1 cellular context compared by ENCODE assay signal in the genomic region with DNA sequence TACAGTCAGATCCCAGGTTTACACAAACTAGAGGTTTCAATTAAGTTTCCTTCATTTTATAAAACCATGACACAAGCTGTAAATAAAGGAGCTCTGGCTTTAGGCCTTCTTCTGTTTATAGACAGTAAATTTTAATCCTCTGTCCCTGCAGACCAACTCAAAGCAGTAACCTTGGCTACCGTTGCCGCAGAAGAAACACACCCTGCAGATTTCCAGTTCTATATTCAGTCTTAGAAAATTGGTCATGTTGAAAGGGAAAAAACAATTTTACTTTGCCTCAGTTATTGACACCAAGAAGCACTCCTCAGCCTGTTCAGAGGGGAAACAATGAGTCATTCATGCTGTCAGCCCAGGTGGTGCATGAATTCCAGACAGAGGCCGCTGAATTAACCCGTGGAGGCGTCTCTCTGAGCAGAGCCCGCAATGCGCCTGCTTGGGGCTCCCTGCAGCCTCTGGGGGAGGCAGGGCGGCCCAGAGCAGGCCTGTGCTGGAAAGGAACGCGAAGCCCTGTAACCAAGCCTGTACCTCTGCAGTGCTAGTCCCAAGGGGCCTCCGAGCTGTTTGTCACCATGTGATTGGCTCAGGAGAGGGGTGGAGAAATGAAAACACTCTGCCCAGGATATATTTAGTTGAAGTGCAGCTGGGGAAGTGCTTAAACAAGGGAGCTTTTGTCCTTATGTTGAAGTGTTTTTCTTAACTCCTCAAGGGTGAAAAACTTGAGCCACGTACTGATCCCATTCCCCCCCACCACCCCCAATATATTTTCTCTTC.
TF ChIP-seq lines count a peak whose summit lies in the region.

No MANE protein-coding gene starts in this region.

TF ChIP-seq in HepG2, 621 proteins besides CTCF, POLR2A, EP300 and RAD21 (continued from another document and continues in another):
- no peak for TF ChIP-seq SP1 (IDR thresholded peaks at IDR 0.05)
- TF ChIP-seq SP1 (CRISPR knock-in tag; IDR thresholded peaks at IDR 0.05): no peak; the same call in 1 of the 2 replicates
- no peak for TF ChIP-seq LCORL (IDR thresholded peaks at IDR 0.05)
- peak; percentile 69 for TF ChIP-seq LCORL (CRISPR knock-in tag; IDR thresholded peaks at IDR 0.05)
- no peak for TF ChIP-seq ZNF280D (CRISPR knock-in tag; IDR thresholded peaks at IDR 0.05)
- TF ChIP-seq FOXC1 (CRISPR knock-in tag; IDR thresholded peaks at IDR 0.05; ENCODE audit: borderline replicate concordance): peak; percentile 70; the same call in 1 of the 2 replicates
- peak; percentile 67; the same call in 1 of the 2 replicates for TF ChIP-seq DPF2 (CRISPR knock-in tag; IDR thresholded peaks at IDR 0.05; ENCODE audit: borderline replicate concordance, low read depth)
- TF ChIP-seq ZNF883 (CRISPR knock-in tag; IDR thresholded peaks at IDR 0.05; ENCODE audit: not compliant biosample characterization): peak; percentile 42
- peak; percentile 79 for TF ChIP-seq PITX1 (CRISPR knock-in tag; IDR thresholded peaks at IDR 0.05)
- peak; percentile 47; the same call in 1 of the 2 replicates for TF ChIP-seq RERE (CRISPR knock-in tag; IDR thresholded peaks at IDR 0.05; ENCODE audit: low read depth)
- peak; percentile 79; the same call in 1 of the 2 replicates for TF ChIP-seq ZNF510 (CRISPR knock-in tag; IDR thresholded peaks at IDR 0.05; ENCODE audit: low read depth)
- no peak for TF ChIP-seq ZNF282 (IDR thresholded peaks at IDR 0.05; ENCODE audit: partially characterized antibody)
- TF ChIP-seq GLMP (CRISPR knock-in tag; IDR thresholded peaks at IDR 0.05; ENCODE audit: borderline replicate concordance): no peak
- TF ChIP-seq MNT (IDR thresholded peaks at IDR 0.05): peak; percentile 39; the same call in 1 of the 2 replicates
- TF ChIP-seq ZNF337 (CRISPR knock-in tag; IDR thresholded peaks at IDR 0.05; ENCODE audit: borderline replicate concordance, low read depth): no peak
- peak; percentile 51; the same call in 1 of the 2 replicates for TF ChIP-seq ZNF816 (CRISPR knock-in tag; IDR thresholded peaks at IDR 0.05; ENCODE audit: borderline replicate concordance)
- TF ChIP-seq ZNF652 (CRISPR knock-in tag; IDR thresholded peaks at IDR 0.05; ENCODE audit: borderline replicate concordance, low read depth): peak; percentile 95
- TF ChIP-seq NR2C2 (CRISPR knock-in tag; IDR thresholded peaks at IDR 0.05; ENCODE audit: borderline replicate concordance): 0 out of 2 replicates have a peak, but pooled peaks have one; percentile 42
- TF ChIP-seq CC2D1A (CRISPR knock-in tag; IDR thresholded peaks at IDR 0.05): no peak
- TF ChIP-seq, protein P1, sequence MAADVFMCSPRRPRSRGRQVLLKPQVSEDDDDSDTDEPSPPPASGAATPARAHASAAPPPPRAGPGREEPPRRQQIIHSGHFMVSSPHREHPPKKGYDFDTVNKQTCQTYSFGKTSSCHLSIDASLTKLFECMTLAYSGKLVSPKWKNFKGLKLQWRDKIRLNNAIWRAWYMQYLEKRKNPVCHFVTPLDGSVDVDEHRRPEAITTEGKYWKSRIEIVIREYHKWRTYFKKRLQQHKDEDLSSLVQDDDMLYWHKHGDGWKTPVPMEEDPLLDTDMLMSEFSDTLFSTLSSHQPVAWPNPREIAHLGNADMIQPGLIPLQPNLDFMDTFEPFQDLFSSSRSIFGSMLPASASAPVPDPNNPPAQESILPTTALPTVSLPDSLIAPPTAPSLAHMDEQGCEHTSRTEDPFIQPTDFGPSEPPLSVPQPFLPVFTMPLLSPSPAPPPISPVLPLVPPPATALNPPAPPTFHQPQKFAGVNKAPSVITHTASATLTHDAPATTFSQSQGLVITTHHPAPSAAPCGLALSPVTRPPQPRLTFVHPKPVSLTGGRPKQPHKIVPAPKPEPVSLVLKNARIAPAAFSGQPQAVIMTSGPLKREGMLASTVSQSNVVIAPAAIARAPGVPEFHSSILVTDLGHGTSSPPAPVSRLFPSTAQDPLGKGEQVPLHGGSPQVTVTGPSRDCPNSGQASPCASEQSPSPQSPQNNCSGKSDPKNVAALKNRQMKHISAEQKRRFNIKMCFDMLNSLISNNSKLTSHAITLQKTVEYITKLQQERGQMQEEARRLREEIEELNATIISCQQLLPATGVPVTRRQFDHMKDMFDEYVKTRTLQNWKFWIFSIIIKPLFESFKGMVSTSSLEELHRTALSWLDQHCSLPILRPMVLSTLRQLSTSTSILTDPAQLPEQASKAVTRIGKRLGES (CRISPR knock-in tag; IDR thresholded peaks at IDR 0.05; ENCODE audit: borderline replicate concordance): no peak
- no peak for TF ChIP-seq ZNF33A (CRISPR knock-in tag; IDR thresholded peaks at IDR 0.05; ENCODE audit: borderline replicate concordance)
- TF ChIP-seq ZNF777 (CRISPR knock-in tag; IDR thresholded peaks at IDR 0.05): no peak
- TF ChIP-seq KLF12 (CRISPR knock-in tag; IDR thresholded peaks at IDR 0.05; ENCODE audit: borderline replicate concordance): peak; percentile 84
- TF ChIP-seq CBX1 (IDR thresholded peaks at IDR 0.05; ENCODE audit: low read depth): peak; percentile 75
- TF ChIP-seq ZSCAN25 (CRISPR knock-in tag; IDR thresholded peaks at IDR 0.05): peak; percentile 43; the same call in 1 of the 2 replicates
- no peak for TF ChIP-seq ZNF713 (CRISPR knock-in tag; IDR thresholded peaks at IDR 0.05)
- peak; percentile 44; the same call in 1 of the 2 replicates for TF ChIP-seq CREM (IDR thresholded peaks at IDR 0.05)
- TF ChIP-seq CREM (CRISPR knock-in tag; IDR thresholded peaks at IDR 0.05): no peak
- 0 out of 2 replicates have a peak, but pooled peaks have one; percentile 31 for TF ChIP-seq E2F1 (CRISPR knock-in tag; IDR thresholded peaks at IDR 0.05)
- TF ChIP-seq TBX3 (IDR thresholded peaks at IDR 0.05; ENCODE audit: borderline replicate concordance): 0 out of 2 replicates have a peak, but pooled peaks have one; percentile 27
- no peak for TF ChIP-seq ZNF737 (CRISPR knock-in tag; IDR thresholded peaks at IDR 0.05; ENCODE audit: borderline replicate concordance)
- TF ChIP-seq KAT8 (CRISPR knock-in tag; IDR thresholded peaks at IDR 0.05): peak; percentile 80
- TF ChIP-seq, protein P2, sequence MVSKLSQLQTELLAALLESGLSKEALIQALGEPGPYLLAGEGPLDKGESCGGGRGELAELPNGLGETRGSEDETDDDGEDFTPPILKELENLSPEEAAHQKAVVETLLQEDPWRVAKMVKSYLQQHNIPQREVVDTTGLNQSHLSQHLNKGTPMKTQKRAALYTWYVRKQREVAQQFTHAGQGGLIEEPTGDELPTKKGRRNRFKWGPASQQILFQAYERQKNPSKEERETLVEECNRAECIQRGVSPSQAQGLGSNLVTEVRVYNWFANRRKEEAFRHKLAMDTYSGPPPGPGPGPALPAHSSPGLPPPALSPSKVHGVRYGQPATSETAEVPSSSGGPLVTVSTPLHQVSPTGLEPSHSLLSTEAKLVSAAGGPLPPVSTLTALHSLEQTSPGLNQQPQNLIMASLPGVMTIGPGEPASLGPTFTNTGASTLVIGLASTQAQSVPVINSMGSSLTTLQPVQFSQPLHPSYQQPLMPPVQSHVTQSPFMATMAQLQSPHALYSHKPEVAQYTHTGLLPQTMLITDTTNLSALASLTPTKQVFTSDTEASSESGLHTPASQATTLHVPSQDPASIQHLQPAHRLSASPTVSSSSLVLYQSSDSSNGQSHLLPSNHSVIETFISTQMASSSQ (IDR thresholded peaks at IDR 0.05; ENCODE audit: low read depth): no peak
- TF ChIP-seq, protein P2 (CRISPR knock-in tag; IDR thresholded peaks at IDR 0.05; ENCODE audit: borderline replicate concordance): peak; percentile 70; the same call in 1 of the 2 replicates
- TF ChIP-seq ZNF160 (CRISPR knock-in tag; IDR thresholded peaks at IDR 0.05): 0 out of 2 replicates have a peak, but pooled peaks have one; percentile 49
- TF ChIP-seq ZNF567 (CRISPR knock-in tag; IDR thresholded peaks at IDR 0.05; ENCODE audit: borderline replicate concordance): no peak
